Comparison of ENCODE assay signal across 1 cellular context in genomic region chr1:30914587-30914922, GRCh38.
TF ChIP-seq lines count a peak whose summit lies in the region.

No MANE protein-coding gene starts in this region.

TF ChIP-seq in K562, 482 proteins besides CTCF, POLR2A, EP300 and RAD21 (continued from another document):
- TF ChIP-seq TRIM25 (IDR thresholded peaks at IDR 0.05; ENCODE audit: borderline replicate concordance) (no peak), ZSCAN32 (CRISPR knock-in tag; IDR thresholded peaks at IDR 0.05) (no peak), BCOR (IDR thresholded peaks at IDR 0.05) (peak; percentile 66; the same call in 1 of the 2 replicates), NONO (IDR thresholded peaks at IDR 0.05; ENCODE audit: low read depth in 2 of 2, low read length in 1 of 2) (no peak), ZNF121 (CRISPR knock-in tag; conservative IDR thresholded peaks at IDR 0.05) (peak; percentile 78), PPARD (CRISPR knock-in tag; IDR thresholded peaks at IDR 0.05) (no peak), ZNF589 (CRISPR knock-in tag; IDR thresholded peaks at IDR 0.05; ENCODE audit: low read depth) (no peak), ARID3B (CRISPR knock-in tag; IDR thresholded peaks at IDR 0.05; ENCODE audit: borderline replicate concordance) (no peak), NKRF (IDR thresholded peaks at IDR 0.05; ENCODE audit: borderline replicate concordance) (no peak), SNAPC5 (CRISPR knock-in tag; IDR thresholded peaks at IDR 0.05) (no peak), CBX5 (IDR thresholded peaks at IDR 0.05; ENCODE audit: borderline replicate concordance, low read depth) (no peak), MCM5 (IDR thresholded peaks at IDR 0.05; ENCODE audit: low read depth) (no peak), ESRRA (IDR thresholded peaks at IDR 0.05; ENCODE audit: borderline replicate concordance, low read depth) (peak; percentile 86), RBM14 (IDR thresholded peaks at IDR 0.05; ENCODE audit: borderline replicate concordance, insufficient read depth, low read depth, low read length) (no peak), ZNF778 (CRISPR knock-in tag; IDR thresholded peaks at IDR 0.05) (no peak), ADNP (tag; IDR thresholded peaks at IDR 0.05) (0 out of 2 replicates have a peak, but pooled peaks have one; percentile 2), EWSR1 (IDR thresholded peaks at IDR 0.05; ENCODE audit: borderline replicate concordance, low read depth, partially characterized antibody) (no peak), SOX6 (IDR thresholded peaks at IDR 0.05) (no peak), ZFPM2 (CRISPR knock-in tag; IDR thresholded peaks at IDR 0.05) (no peak), ZNF785 (CRISPR knock-in tag; IDR thresholded peaks at IDR 0.05) (no peak), FUS (optimal IDR thresholded peaks at IDR 0.05; ENCODE audit: low read depth, low read length) (no peak), CBX2 (IDR thresholded peaks at IDR 0.05; ENCODE audit: insufficient read depth, low read length, poor library complexity, severe bottlenecking) (no peak), CREB3 (tag; conservative IDR thresholded peaks at IDR 0.05; ENCODE audit: low read depth) (no peak), ASH1L (IDR thresholded peaks at IDR 0.05; ENCODE audit: borderline replicate concordance, low read depth, partially characterized antibody) (no peak), SMARCA5 (IDR thresholded peaks at IDR 0.05) (0 out of 2 replicates have a peak, but pooled peaks have one; percentile 70), ZC3H11A (IDR thresholded peaks at IDR 0.05; ENCODE audit: low read depth, low read length) (no peak), TBP (optimal IDR thresholded peaks at IDR 0.05; ENCODE audit: low read depth, low read length) (no peak), NCOA2 (IDR thresholded peaks at IDR 0.05; ENCODE audit: partially characterized antibody in 2 of 2) (no peak), RBM25 (IDR thresholded peaks at IDR 0.05; ENCODE audit: low read depth, low read length, severe bottlenecking) (peak; percentile 82), FOXP4 (CRISPR knock-in tag; IDR thresholded peaks at IDR 0.05; ENCODE audit: borderline replicate concordance) (0 out of 2 replicates have a peak, but pooled peaks have one; percentile 29), PRDM10 (IDR thresholded peaks at IDR 0.05; ENCODE audit: partially characterized antibody) (no peak), E4F1 (CRISPR knock-in tag; IDR thresholded peaks at IDR 0.05; ENCODE audit: borderline replicate concordance) (no peak), SP1 (CRISPR knock-in tag; IDR thresholded peaks at IDR 0.05) (peak; percentile 31; the same call in 1 of the 2 replicates), SNRNP70 (optimal IDR thresholded peaks at IDR 0.05; ENCODE audit: low read depth, low read length) (no peak), MITF (IDR thresholded peaks at IDR 0.05) (no peak)
